20 cellular contexts compared by ENCODE assay signal in the genomic region with DNA sequence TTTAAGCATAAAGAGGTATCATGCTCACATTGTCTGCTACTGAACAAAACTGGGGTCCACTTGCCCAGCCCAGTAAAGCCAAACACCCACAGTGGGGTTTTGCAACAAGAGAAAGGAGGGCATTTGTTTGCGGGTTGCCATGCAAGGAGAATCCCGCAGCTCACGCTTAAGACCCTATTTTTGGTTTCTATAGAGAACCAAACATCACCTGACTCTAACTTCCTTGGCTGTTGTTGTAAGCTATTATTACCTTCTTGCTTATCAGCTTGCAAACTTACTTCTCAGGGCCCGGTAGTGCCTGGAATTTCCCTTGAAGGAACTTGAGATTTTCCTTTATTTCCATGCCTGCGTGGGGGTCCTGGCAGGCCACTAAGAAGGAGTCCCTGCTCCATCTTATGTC. TPM values are rescaled to one million over a fixed set of nuclear protein-coding genes. Genes with fewer than 3 reads are reported as not detected.
A peak's percentile ranks its signal among the peaks of the same experiment; 100 is the strongest.
DNase-seq lines count a peak whose midpoint lies in the region; ATAC-seq, FAIRE-seq and TF ChIP-seq lines count a peak whose summit lies in the region.
"Had no signal": no experiment of that assay in that cellular context is flagged by ENCODE, and none has a peak within 500 bp of the region (broad histone marks: within the 10 kb centered on the region; RNA-seq: fewer than 3 reads in every experiment).

No MANE protein-coding gene starts in this region.

- FAIRE-seq in GM12892 (lab: Jason Lieb, UNC) (peak; percentile 5), kidney (lab: Jason Lieb, UNC) (no peak)
- FAIRE-seq: RCC 7860 had no signal

- peaks cover 2% of the 10 kb centered on the region for H3K36me3 Mint-ChIP-seq in CD8-positive, alpha-beta T cell

- intact Hi-C loops in kidney (cut with DNase I) = no loop called here
- intact Hi-C loops in CD8-positive, alpha-beta T cell (cut with DNase I, micrococcal nuclease) = no loop called here

- H3K9me3 Mint-ChIP-seq in CD8-positive, alpha-beta T cell = no peaks in the 10 kb centered on the region
- H3K9me3 Mint-ChIP-seq: activated CD4-positive, alpha-beta memory T cell treated with anti-CD3 and anti-CD28 coated beads for 36 hours; activated naive CD8-positive, alpha-beta T cell treated with anti-CD3 and anti-CD28 coated beads for 36 hours; activated T-cell treated with anti-CD3 and anti-CD28 coated beads, Interleukin-2, amount 50 U/mL, for 4 hours; effector memory CD8-positive, alpha-beta T cell; HFFc6 had no signal

- CTCF ChIA-PET in CD8-positive, alpha-beta T cell (lab: Charles Lee) = no interaction called here

- H3K9me3 ChIP-seq in kidney (ENCODE audit: control insufficient read depth in 1 of 2, low read length in 2 of 2) = no peaks in the 10 kb centered on the region
- H3K9me3 ChIP-seq in smooth muscle cell (replicated peaks; ENCODE audit: low read depth) = no peaks in the 10 kb centered on the region
- H3K9me3 ChIP-seq in CD8-positive, alpha-beta T cell (ENCODE audit: low read length) = no peaks in the 10 kb centered on the region

- H3K27ac ChIP-seq in kidney (ENCODE audit: low read depth in 2 of 2, low read length in 2 of 2) (peak overlapping the region; percentile 95 to 97), smooth muscle cell (ENCODE audit: low read depth) (peak overlapping the region; percentile 99)
- no peak overlapping the region for H3K27ac ChIP-seq in CD8-positive, alpha-beta T cell (ENCODE audit: low read depth, low read length)

- POLR2A ChIA-PET in CD8-positive, alpha-beta T cell (lab: Charles Lee) = no interaction called here

- H3K4me1 ChIP-seq in kidney (ENCODE audit: control insufficient read depth in 1 of 2, insufficient read depth in 1 of 2, low read depth in 1 of 2, low read length in 2 of 2) = peaks cover 40 to 62% of the 10 kb centered on the region in 2 donors
- H3K4me1 ChIP-seq in smooth muscle cell (ENCODE audit: low read depth) = peaks cover 52% of the 10 kb centered on the region
- no peaks in the 10 kb centered on the region for H3K4me1 ChIP-seq in CD8-positive, alpha-beta T cell (ENCODE audit: insufficient read depth, low read length)

- no peak for ATAC-seq in CD8-positive, alpha-beta T cell
- ATAC-seq: activated T-cell treated with anti-CD3 and anti-CD28 coated beads, Interleukin-2, amount 50 U/mL, for 4 hours; effector memory CD8-positive, alpha-beta T cell; left lobe of liver; naive thymus-derived CD8-positive, alpha-beta T cell had no signal

- H3K79me2 ChIP-seq in smooth muscle cell (ENCODE audit: low read depth) = no peaks in the 10 kb centered on the region

- TF ChIP-seq POLR2A in GM12892 (IDR thresholded peaks at IDR 0.05; ENCODE audit: low read depth, low read length) = no peak

- peak overlapping the region in 1 of 2 donors; percentile 49 for H3K9ac ChIP-seq in kidney (ENCODE audit: low read length in 2 of 2)
- H3K9ac ChIP-seq in smooth muscle cell (ENCODE audit: low read depth) = no peak overlapping the region

- peak overlapping the region; percentile 32 for H3K4me2 ChIP-seq in smooth muscle cell

- no peak overlapping the region for H3K4me3 Mint-ChIP-seq in CD8-positive, alpha-beta T cell
- H3K4me3 Mint-ChIP-seq: activated CD4-positive, alpha-beta memory T cell treated with anti-CD3 and anti-CD28 coated beads for 36 hours; activated naive CD8-positive, alpha-beta T cell treated with anti-CD3 and anti-CD28 coated beads for 36 hours; activated T-cell treated with anti-CD3 and anti-CD28 coated beads, Interleukin-2, amount 50 U/mL, for 4 hours; effector memory CD8-positive, alpha-beta T cell; HFFc6; naive thymus-derived CD8-positive, alpha-beta T cell had no signal

- H3F3A ChIP-seq in smooth muscle cell (ENCODE audit: low read depth) = peaks cover 21% of the 10 kb centered on the region

- DNase-seq in GM12892 (ENCODE audit: insufficient read length) (no peak), NAMALWA (ENCODE audit: low spot score) (peak; percentile 14), kidney (no peak), smooth muscle cell (lab: John Stamatoyannopoulos, UW; ENCODE audit: unreplicated experiment) (no peak), GM19238 (ENCODE audit: insufficient read length, low spot score) (no peak), RPMI8226 (no peak)
- no peak for DNase-seq in CD8-positive, alpha-beta T cell
- DNase-seq: activated CD4-positive, alpha-beta memory T cell treated with anti-CD3 and anti-CD28 coated beads for 36 hours; activated naive CD8-positive, alpha-beta T cell treated with anti-CD3 and anti-CD28 coated beads for 36 hours; activated T-cell treated with anti-CD3 and anti-CD28 coated beads, Interleukin-2, amount 50 U/mL, for 4 hours; effector memory CD8-positive, alpha-beta T cell; HFFc6; naive thymus-derived CD8-positive, alpha-beta T cell; NCI-H1092; NCI-H2171; NCI-H774; substantia nigra had no signal

- WGBS in smooth muscle cell (ENCODE audit: low lambda C conversion rate) = 53% methylated on average over 5 of the region's 5 CpGs

- H4K20me1 ChIP-seq in smooth muscle cell (ENCODE audit: low read depth) = no peaks in the 10 kb centered on the region

- no peaks in the 10 kb centered on the region for H3K27me3 ChIP-seq in smooth muscle cell (ENCODE audit: low read depth)
- no peaks in the 10 kb centered on the region for H3K27me3 ChIP-seq in CD8-positive, alpha-beta T cell (ENCODE audit: insufficient read depth, low read length)

- peaks cover 7% of the 10 kb centered on the region for H3K27me3 Mint-ChIP-seq in CD8-positive, alpha-beta T cell (ENCODE audit: low read depth)

- H3K4me3 ChIP-seq in kidney (ENCODE audit: low read length in 2 of 2) = no peak overlapping the region
- H3K4me3 ChIP-seq in smooth muscle cell = no peak overlapping the region
- no peak overlapping the region for H3K4me3 ChIP-seq in CD8-positive, alpha-beta T cell (ENCODE audit: low read depth, low read length)

- no peaks in the 10 kb centered on the region for H3K4me1 Mint-ChIP-seq in CD8-positive, alpha-beta T cell (ENCODE audit: low read depth)

- no peak overlapping the region for H3K27ac Mint-ChIP-seq in CD8-positive, alpha-beta T cell
- H3K27ac Mint-ChIP-seq: activated CD4-positive, alpha-beta memory T cell treated with anti-CD3 and anti-CD28 coated beads for 36 hours; activated naive CD8-positive, alpha-beta T cell treated with anti-CD3 and anti-CD28 coated beads for 36 hours; effector memory CD8-positive, alpha-beta T cell; HFFc6; naive thymus-derived CD8-positive, alpha-beta T cell had no signal

- H2AFZ ChIP-seq in smooth muscle cell (ENCODE audit: low read depth) = no peak overlapping the region

- no peaks in the 10 kb centered on the region for H3K36me3 ChIP-seq in kidney (ENCODE audit: control insufficient read depth in 1 of 2, insufficient read depth in 2 of 2, low read length in 2 of 2)
- no peaks in the 10 kb centered on the region for H3K36me3 ChIP-seq in smooth muscle cell (ENCODE audit: low read depth)
- no peaks in the 10 kb centered on the region for H3K36me3 ChIP-seq in CD8-positive, alpha-beta T cell (ENCODE audit: insufficient read depth, low read length)

- TF ChIP-seq CTCF in kidney (IDR thresholded peaks at IDR 0.05; ENCODE audit: borderline replicate concordance, extremely low read depth, insufficient read depth) = no peak
- no peak for TF ChIP-seq CTCF in smooth muscle cell (IDR thresholded peaks at IDR 0.05; ENCODE audit: borderline replicate concordance, insufficient read depth, poor library complexity, severe bottlenecking)
- no peak for TF ChIP-seq CTCF in CD8-positive, alpha-beta T cell (IDR thresholded peaks at IDR 0.05)

RNA-seq across cellular contexts. Expression of gene IFIT3, which starts 20.7 kb away (rescaled TPM):
- polyA plus RNA-seq in GM12892 (2012; ENCODE audit: missing spikeins) = 54.9 TPM
- total RNA-seq in kidney (20.1 TPM), smooth muscle cell (1.2 and 2.1 TPM in 2 replicates)
- polyA plus RNA-seq in kidney (ENCODE audit: insufficient read depth, low read depth, low replicate concordance) (14.7 TPM), smooth muscle cell (1.7 and 4.6 TPM in 2 replicates)
- total RNA-seq in CD8-positive, alpha-beta T cell = 1 to 10 TPM; 4.8 to 5.2 TPM

RNA-seq across cellular contexts. Expression of gene IFIT1B, which starts 29.4 kb away (rescaled TPM):
- not detected for polyA plus RNA-seq in GM12892 (2012; ENCODE audit: missing spikeins)
- total RNA-seq in kidney (not detected), smooth muscle cell (not detected in 2 replicates)
- polyA plus RNA-seq in kidney (ENCODE audit: insufficient read depth, low read depth, low replicate concordance) (not detected), smooth muscle cell (not detected in 2 replicates)
- not detected for total RNA-seq in CD8-positive, alpha-beta T cell
- total RNA-seq: activated CD4-positive, alpha-beta memory T cell treated with anti-CD3 and anti-CD28 coated beads for 36 hours; activated naive CD8-positive, alpha-beta T cell treated with anti-CD3 and anti-CD28 coated beads for 36 hours; activated T-cell treated with anti-CD3 and anti-CD28 coated beads, Interleukin-2, amount 50 U/mL, for 4 hours; HFFc6; left lobe of liver; naive thymus-derived CD8-positive, alpha-beta T cell had no signal
- polyA plus RNA-seq: BJ; naive thymus-derived CD8-positive, alpha-beta T cell had no signal

RNA-seq across cellular contexts. Expression of gene IFIT1, which starts 44.0 kb away (rescaled TPM):
- polyA plus RNA-seq in GM12892 (2012; ENCODE audit: missing spikeins) = 15.0 TPM
- 16.9 TPM for total RNA-seq in kidney
- 40.9 TPM for polyA plus RNA-seq in kidney (ENCODE audit: insufficient read depth, low read depth, low replicate concordance)
- total RNA-seq in smooth muscle cell = 0.36 and 1.2 TPM in 2 replicates
- 0.79 and 1.8 TPM in 2 replicates for polyA plus RNA-seq in smooth muscle cell
- total RNA-seq in CD8-positive, alpha-beta T cell = 1 to 10 TPM; 1.9 to 2.5 TPM

RNA-seq across cellular contexts. Expression of gene IFIT2, which starts 46.6 kb away (rescaled TPM):
- 9.1 TPM for polyA plus RNA-seq in GM12892 (2012; ENCODE audit: missing spikeins)
- total RNA-seq in kidney (12.2 TPM), smooth muscle cell (0.27 and 1.2 TPM in 2 replicates)
- polyA plus RNA-seq in kidney (ENCODE audit: insufficient read depth, low read depth, low replicate concordance) (6.9 TPM), smooth muscle cell (0.72 and 1.5 TPM in 2 replicates)
- 10 to 100 TPM; 18.4 TPM for total RNA-seq in CD8-positive, alpha-beta T cell
